10 cellular contexts compared by ENCODE assay signal in genomic region chr22:21013742-21014201, GRCh38. TPM values are rescaled to one million over a fixed set of nuclear protein-coding genes. Genes with fewer than 3 reads are reported as not detected.
DNase-seq lines count a peak whose midpoint lies in the region; ATAC-seq, FAIRE-seq and TF ChIP-seq lines count a peak whose summit lies in the region.
"Had no signal": no experiment of that assay in that cellular context is flagged by ENCODE, and none has a peak within 500 bp of the region (broad histone marks: within the 10 kb centered on the region; RNA-seq: fewer than 3 reads in every experiment).

No MANE protein-coding gene starts in this region.

- H3K36me3 ChIP-seq in GM06990 (ENCODE audit: control insufficient read depth, insufficient read depth, low read length), result no peaks in the 10 kb centered on the region
- H3K36me3 ChIP-seq in neutrophil, result no peaks in the 10 kb centered on the region
- H3K36me3 ChIP-seq: pancreas had no signal

- intact Hi-C loops in dorsolateral prefrontal cortex (cut with DNase I), result no loop called here

- no peak for FAIRE-seq in GM12892 (lab: Jason Lieb, UNC)
- FAIRE-seq: pancreas had no signal

- ATAC-seq in HG02852 (IDR thresholded peaks at IDR 0.05; ENCODE audit: unreplicated experiment) (no peak), HG03442 (IDR thresholded peaks at IDR 0.05; ENCODE audit: unreplicated experiment) (no peak)

- peak overlapping the region; percentile 56 for H3K4me3 ChIP-seq in GM06990 (replicated peaks; ENCODE audit: low read depth, low read length)
- H3K4me3 ChIP-seq in dorsolateral prefrontal cortex, result peak overlapping the region; percentile 48 to 95 (median 73)
- peak overlapping the region; percentile 14 to 45 for H3K4me3 ChIP-seq in neutrophil (ENCODE audit: low read depth in 1 of 2, low read length in 1 of 2)

- no peaks in the 10 kb centered on the region for H3K9me3 ChIP-seq in neutrophil
- H3K9me3 ChIP-seq: pancreas had no signal

- TF ChIP-seq RAD21 in Ishikawa (IDR thresholded peaks at IDR 0.05; ENCODE audit: low read depth), result no peak

- H3K27me3 ChIP-seq in GM06990 (replicated peaks; ENCODE audit: control insufficient read depth, insufficient read depth, low read length), result no peaks in the 10 kb centered on the region; the same call in 1 of the 2 replicates
- H3K27me3 ChIP-seq in dorsolateral prefrontal cortex, result no peaks in the 10 kb centered on the region
- peaks cover 54% of the 10 kb centered on the region for H3K27me3 ChIP-seq in neutrophil
- H3K27me3 ChIP-seq: pancreas had no signal

- no peak for DNase-seq in GM06990 (ENCODE audit: extremely low read depth, insufficient read length)
- DNase-seq in dorsolateral prefrontal cortex, result no peak
- DNase-seq in GM12892 (ENCODE audit: insufficient read length), result no peak
- DNase-seq in activated CD8-positive, alpha-beta memory T cell treated with anti-CD3 and anti-CD28 coated beads, Interleukin-2, amount 50 U/mL, for 48 hours, result no peak

- H3K4me1 ChIP-seq in neutrophil (ENCODE audit: control insufficient read depth in 1 of 2, insufficient read depth in 1 of 2, low read depth in 1 of 2, low read length in 1 of 2), result peaks cover 11 to 13% of the 10 kb centered on the region in 2 experiments

- no peak for TF ChIP-seq EP300 in Ishikawa (IDR thresholded peaks at IDR 0.05; ENCODE audit: borderline replicate concordance)

- no peak for TF ChIP-seq POLR2A in GM12892 (IDR thresholded peaks at IDR 0.05; ENCODE audit: low read depth, low read length)

- TF ChIP-seq CTCF in GM06990 (IDR thresholded peaks at IDR 0.05; ENCODE audit: insufficient read depth, low read length, poor library complexity, severe bottlenecking) (no peak), dorsolateral prefrontal cortex (IDR thresholded peaks at IDR 0.05 in 54 of 56, conservative IDR thresholded peaks at IDR 0.05 in 2 of 56; ENCODE audit: low read depth in 1 of 56, partially characterized antibody in 56 of 56) (no peak), neutrophil (IDR thresholded peaks at IDR 0.05) (no peak)

- peak overlapping the region in 50 of 59 donors; percentile 1 to 88 (median 73) for H3K27ac ChIP-seq in dorsolateral prefrontal cortex
- H3K27ac ChIP-seq in neutrophil, result no peak overlapping the region
- H3K27ac ChIP-seq: pancreas had no signal

TF ChIP-seq in Ishikawa, 13 proteins besides CTCF, POLR2A, EP300 and RAD21:
- no peak for TF ChIP-seq CEBPB (IDR thresholded peaks at IDR 0.05)
- no peak for TF ChIP-seq YY1 (IDR thresholded peaks at IDR 0.05; ENCODE audit: low read depth)
- TF ChIP-seq ZBTB7A (IDR thresholded peaks at IDR 0.05; ENCODE audit: low read depth), result peak; percentile 70; the same call in 1 of the 2 replicates
- no peak for TF ChIP-seq TAF1 (IDR thresholded peaks at IDR 0.05; ENCODE audit: low read depth)
- TF ChIP-seq REST (IDR thresholded peaks at IDR 0.05; ENCODE audit: low read depth), result 0 out of 2 replicates have a peak, but pooled peaks have one; percentile 29

RNA-seq across cellular contexts. Expression of gene P2RX6, which starts 1.2 kb away (rescaled TPM):
- total RNA-seq in dorsolateral prefrontal cortex, result 10 to 100 TPM in 113 of 120 experiments, 1 to 10 TPM in 7; 8.0 to 33.6 (median 14.2) TPM
- 0.08 TPM for polyA plus RNA-seq in GM12892 (2012; ENCODE audit: missing spikeins)

RNA-seq across cellular contexts. Expression of gene THAP7, which starts 11.9 kb away (rescaled TPM):
- total RNA-seq in dorsolateral prefrontal cortex, result 10 to 100 TPM; 17.9 to 37.3 (median 26.6) TPM
- 7.8 TPM for polyA plus RNA-seq in GM12892 (2012; ENCODE audit: missing spikeins)

RNA-seq across cellular contexts. Expression of gene SLC7A4, which starts 18.6 kb away (rescaled TPM):
- total RNA-seq in dorsolateral prefrontal cortex, result 10 to 100 TPM in 14 of 120 experiments, 1 to 10 TPM in 106; 2.2 to 13.5 (median 7.9) TPM
- polyA plus RNA-seq in GM12892 (2012; ENCODE audit: missing spikeins), result not detected
- total RNA-seq: HT1080 had no signal

RNA-seq across cellular contexts. Expression of gene LZTR1, which starts 31.7 kb away (rescaled TPM):
- total RNA-seq in dorsolateral prefrontal cortex, result 100 to 1,000 TPM in 5 of 120 experiments, 10 to 100 TPM in 115; 48.3 to 115 (median 73.6) TPM
- polyA plus RNA-seq in GM12892 (2012; ENCODE audit: missing spikeins), result 24.9 TPM

RNA-seq across cellular contexts. Expression of gene LRRC74B, which starts 32.0 kb away (rescaled TPM):
- 1 to 10 TPM in 4 of 120 experiments, under 1 TPM in 78, not detected in 38; 0.13 to 2.1 (median 0.39) TPM for total RNA-seq in dorsolateral prefrontal cortex
- polyA plus RNA-seq in GM12892 (2012; ENCODE audit: missing spikeins), result not detected
- total RNA-seq: HT1080, pancreas had no signal
